In the genomic region with DNA sequence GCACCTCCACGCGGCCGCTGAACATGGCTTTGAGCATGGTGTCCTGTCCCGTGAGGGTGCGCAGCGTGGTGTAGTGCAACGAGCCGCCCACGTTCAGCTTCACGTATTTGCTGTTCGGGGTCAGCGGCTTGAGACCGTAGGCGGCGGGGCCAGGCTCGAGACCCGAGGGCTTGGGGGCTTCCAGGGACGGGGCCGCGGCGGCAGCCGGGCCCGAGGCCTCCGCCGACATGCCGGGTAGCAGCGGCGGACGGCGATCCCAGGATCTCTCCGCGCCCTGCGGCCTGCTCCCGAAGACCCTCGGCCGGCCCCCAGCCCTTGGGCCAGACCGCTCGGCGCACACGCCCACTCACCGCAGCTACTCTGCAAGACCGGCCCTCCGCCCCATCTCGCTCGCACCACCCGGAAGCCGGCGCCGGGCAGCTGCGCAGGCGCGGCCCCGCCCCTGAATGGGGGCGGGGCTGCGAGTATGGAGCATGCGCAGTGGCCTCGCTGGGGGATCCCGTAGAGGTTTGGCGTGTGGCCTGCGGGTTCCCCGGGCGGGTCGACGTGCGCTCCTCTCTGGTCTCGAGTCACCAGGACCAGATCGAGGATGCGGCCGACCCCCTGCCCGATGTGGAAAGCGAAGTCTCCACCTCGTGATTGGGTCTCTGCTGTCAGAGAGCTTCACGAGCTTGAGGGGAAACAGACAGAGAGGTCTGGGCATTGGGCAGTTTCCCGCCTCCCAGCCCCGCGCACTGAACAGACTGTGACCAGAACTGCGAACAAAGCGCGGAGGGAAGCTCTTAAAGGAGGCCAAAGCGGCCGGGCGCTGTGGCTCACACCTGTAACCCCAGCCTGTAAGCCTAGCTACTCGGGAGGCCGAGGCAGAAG, we compare ENCODE assay signal across 1 cellular context.
TF ChIP-seq lines count a peak whose summit lies in the region.

Gene KCTD13 (minus strand): TSS at position 422 of the 870 bp plus-strand sequence. CDS start 193 bp downstream, at position 229.

TF ChIP-seq in HepG2, 621 proteins besides CTCF, POLR2A, EP300 and RAD21 (continued from another document and continues in another):
- TF ChIP-seq, protein P1, sequence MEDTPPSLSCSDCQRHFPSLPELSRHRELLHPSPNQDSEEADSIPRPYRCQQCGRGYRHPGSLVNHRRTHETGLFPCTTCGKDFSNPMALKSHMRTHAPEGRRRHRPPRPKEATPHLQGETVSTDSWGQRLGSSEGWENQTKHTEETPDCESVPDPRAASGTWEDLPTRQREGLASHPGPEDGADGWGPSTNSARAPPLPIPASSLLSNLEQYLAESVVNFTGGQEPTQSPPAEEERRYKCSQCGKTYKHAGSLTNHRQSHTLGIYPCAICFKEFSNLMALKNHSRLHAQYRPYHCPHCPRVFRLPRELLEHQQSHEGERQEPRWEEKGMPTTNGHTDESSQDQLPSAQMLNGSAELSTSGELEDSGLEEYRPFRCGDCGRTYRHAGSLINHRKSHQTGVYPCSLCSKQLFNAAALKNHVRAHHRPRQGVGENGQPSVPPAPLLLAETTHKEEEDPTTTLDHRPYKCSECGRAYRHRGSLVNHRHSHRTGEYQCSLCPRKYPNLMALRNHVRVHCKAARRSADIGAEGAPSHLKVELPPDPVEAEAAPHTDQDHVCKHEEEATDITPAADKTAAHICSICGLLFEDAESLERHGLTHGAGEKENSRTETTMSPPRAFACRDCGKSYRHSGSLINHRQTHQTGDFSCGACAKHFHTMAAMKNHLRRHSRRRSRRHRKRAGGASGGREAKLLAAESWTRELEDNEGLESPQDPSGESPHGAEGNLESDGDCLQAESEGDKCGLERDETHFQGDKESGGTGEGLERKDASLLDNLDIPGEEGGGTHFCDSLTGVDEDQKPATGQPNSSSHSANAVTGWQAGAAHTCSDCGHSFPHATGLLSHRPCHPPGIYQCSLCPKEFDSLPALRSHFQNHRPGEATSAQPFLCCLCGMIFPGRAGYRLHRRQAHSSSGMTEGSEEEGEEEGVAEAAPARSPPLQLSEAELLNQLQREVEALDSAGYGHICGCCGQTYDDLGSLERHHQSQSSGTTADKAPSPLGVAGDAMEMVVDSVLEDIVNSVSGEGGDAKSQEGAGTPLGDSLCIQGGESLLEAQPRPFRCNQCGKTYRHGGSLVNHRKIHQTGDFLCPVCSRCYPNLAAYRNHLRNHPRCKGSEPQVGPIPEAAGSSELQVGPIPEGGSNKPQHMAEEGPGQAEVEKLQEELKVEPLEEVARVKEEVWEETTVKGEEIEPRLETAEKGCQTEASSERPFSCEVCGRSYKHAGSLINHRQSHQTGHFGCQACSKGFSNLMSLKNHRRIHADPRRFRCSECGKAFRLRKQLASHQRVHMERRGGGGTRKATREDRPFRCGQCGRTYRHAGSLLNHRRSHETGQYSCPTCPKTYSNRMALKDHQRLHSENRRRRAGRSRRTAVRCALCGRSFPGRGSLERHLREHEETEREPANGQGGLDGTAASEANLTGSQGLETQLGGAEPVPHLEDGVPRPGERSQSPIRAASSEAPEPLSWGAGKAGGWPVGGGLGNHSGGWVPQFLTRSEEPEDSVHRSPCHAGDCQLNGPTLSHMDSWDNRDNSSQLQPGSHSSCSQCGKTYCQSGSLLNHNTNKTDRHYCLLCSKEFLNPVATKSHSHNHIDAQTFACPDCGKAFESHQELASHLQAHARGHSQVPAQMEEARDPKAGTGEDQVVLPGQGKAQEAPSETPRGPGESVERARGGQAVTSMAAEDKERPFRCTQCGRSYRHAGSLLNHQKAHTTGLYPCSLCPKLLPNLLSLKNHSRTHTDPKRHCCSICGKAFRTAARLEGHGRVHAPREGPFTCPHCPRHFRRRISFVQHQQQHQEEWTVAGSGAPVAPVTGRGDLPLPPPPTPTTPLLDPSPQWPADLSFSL (CRISPR knock-in tag; IDR thresholded peaks at IDR 0.05): no peak
- TF ChIP-seq ZNF431 (CRISPR knock-in tag; IDR thresholded peaks at IDR 0.05; ENCODE audit: borderline replicate concordance, low read depth): peak; percentile 54; the same call in 1 of the 2 replicates
- TF ChIP-seq MED13 (CRISPR knock-in tag; IDR thresholded peaks at IDR 0.05): peak; percentile 88
- no peak for TF ChIP-seq JDP2 (CRISPR knock-in tag; IDR thresholded peaks at IDR 0.05; ENCODE audit: borderline replicate concordance)
- no peak for TF ChIP-seq PAWR (CRISPR knock-in tag; IDR thresholded peaks at IDR 0.05; ENCODE audit: borderline replicate concordance)
- TF ChIP-seq ZKSCAN5 (CRISPR knock-in tag; IDR thresholded peaks at IDR 0.05): no peak
- TF ChIP-seq KLF13 (CRISPR knock-in tag; IDR thresholded peaks at IDR 0.05): no peak
- TF ChIP-seq MED1 (CRISPR knock-in tag; IDR thresholded peaks at IDR 0.05): peak; percentile 82
- no peak for TF ChIP-seq ELK4 (CRISPR knock-in tag; IDR thresholded peaks at IDR 0.05; ENCODE audit: borderline replicate concordance)
- TF ChIP-seq, protein P2, sequence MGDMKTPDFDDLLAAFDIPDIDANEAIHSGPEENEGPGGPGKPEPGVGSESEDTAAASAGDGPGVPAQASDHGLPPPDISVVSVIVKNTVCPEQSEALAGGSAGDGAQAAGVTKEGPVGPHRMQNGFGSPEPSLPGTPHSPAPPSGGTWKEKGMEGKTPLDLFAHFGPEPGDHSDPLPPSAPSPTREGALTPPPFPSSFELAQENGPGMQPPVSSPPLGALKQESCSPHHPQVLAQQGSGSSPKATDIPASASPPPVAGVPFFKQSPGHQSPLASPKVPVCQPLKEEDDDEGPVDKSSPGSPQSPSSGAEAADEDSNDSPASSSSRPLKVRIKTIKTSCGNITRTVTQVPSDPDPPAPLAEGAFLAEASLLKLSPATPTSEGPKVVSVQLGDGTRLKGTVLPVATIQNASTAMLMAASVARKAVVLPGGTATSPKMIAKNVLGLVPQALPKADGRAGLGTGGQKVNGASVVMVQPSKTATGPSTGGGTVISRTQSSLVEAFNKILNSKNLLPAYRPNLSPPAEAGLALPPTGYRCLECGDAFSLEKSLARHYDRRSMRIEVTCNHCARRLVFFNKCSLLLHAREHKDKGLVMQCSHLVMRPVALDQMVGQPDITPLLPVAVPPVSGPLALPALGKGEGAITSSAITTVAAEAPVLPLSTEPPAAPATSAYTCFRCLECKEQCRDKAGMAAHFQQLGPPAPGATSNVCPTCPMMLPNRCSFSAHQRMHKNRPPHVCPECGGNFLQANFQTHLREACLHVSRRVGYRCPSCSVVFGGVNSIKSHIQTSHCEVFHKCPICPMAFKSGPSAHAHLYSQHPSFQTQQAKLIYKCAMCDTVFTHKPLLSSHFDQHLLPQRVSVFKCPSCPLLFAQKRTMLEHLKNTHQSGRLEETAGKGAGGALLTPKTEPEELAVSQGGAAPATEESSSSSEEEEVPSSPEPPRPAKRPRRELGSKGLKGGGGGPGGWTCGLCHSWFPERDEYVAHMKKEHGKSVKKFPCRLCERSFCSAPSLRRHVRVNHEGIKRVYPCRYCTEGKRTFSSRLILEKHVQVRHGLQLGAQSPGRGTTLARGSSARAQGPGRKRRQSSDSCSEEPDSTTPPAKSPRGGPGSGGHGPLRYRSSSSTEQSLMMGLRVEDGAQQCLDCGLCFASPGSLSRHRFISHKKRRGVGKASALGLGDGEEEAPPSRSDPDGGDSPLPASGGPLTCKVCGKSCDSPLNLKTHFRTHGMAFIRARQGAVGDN (CRISPR knock-in tag; IDR thresholded peaks at IDR 0.05): peak; percentile 97
- peak; percentile 84; the same call in 1 of the 2 replicates for TF ChIP-seq HOXA5 (CRISPR knock-in tag; IDR thresholded peaks at IDR 0.05)
- peak; percentile 64; the same call in 1 of the 2 replicates for TF ChIP-seq GATAD1 (CRISPR knock-in tag; IDR thresholded peaks at IDR 0.05)
- peak; percentile 73; the same call in 1 of the 2 replicates for TF ChIP-seq ZNF337 (CRISPR knock-in tag; IDR thresholded peaks at IDR 0.05; ENCODE audit: borderline replicate concordance, low read depth)
- TF ChIP-seq CAMTA2 (CRISPR knock-in tag; IDR thresholded peaks at IDR 0.05; ENCODE audit: borderline replicate concordance): peak; percentile 67; the same call in 1 of the 2 replicates
- TF ChIP-seq MEIS1 (CRISPR knock-in tag; IDR thresholded peaks at IDR 0.05; ENCODE audit: borderline replicate concordance): peak; percentile 71; the same call in 1 of the 2 replicates
- peak; percentile 29 for TF ChIP-seq FOSL2 (CRISPR knock-in tag; IDR thresholded peaks at IDR 0.05)
- peak; percentile 70 for TF ChIP-seq HNRNPK (IDR thresholded peaks at IDR 0.05; ENCODE audit: low read depth, low read length, poor library complexity, severe bottlenecking)
- peak; percentile 76; the same call in 1 of the 2 replicates for TF ChIP-seq ZSCAN20 (CRISPR knock-in tag; IDR thresholded peaks at IDR 0.05; ENCODE audit: borderline replicate concordance)
- TF ChIP-seq, protein P3, sequence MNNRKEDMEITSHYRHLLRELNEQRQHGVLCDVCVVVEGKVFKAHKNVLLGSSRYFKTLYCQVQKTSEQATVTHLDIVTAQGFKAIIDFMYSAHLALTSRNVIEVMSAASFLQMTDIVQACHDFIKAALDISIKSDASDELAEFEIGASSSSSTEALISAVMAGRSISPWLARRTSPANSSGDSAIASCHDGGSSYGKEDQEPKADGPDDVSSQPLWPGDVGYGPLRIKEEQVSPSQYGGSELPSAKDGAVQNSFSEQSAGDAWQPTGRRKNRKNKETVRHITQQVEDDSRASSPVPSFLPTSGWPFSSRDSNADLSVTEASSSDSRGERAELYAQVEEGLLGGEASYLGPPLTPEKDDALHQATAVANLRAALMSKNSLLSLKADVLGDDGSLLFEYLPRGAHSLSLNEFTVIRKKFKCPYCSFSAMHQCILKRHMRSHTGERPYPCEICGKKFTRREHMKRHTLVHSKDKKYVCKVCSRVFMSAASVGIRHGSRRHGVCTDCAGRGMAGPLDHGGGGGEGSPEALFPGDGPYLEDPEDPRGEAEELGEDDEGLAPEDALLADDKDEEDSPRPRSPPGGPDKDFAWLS (CRISPR knock-in tag; IDR thresholded peaks at IDR 0.05; ENCODE audit: borderline replicate concordance): peak; percentile 84
- TF ChIP-seq, protein P4, sequence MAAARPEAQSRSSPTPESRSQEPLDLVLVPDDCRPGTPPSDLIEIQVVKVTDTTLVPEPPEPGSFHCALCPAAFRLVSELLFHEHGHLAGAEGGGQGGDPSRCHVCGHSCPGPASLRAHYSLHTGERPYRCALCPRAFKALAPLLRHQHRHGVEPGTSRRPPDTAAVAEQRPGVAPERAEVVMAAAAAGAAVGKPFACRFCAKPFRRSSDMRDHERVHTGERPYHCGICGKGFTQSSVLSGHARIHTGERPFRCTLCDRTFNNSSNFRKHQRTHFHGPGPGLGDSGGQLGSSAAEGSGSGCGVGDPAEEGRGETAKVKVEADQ (CRISPR knock-in tag; IDR thresholded peaks at IDR 0.05; ENCODE audit: borderline replicate concordance): no peak; the same call in 1 of the 2 replicates
- TF ChIP-seq, protein P5, sequence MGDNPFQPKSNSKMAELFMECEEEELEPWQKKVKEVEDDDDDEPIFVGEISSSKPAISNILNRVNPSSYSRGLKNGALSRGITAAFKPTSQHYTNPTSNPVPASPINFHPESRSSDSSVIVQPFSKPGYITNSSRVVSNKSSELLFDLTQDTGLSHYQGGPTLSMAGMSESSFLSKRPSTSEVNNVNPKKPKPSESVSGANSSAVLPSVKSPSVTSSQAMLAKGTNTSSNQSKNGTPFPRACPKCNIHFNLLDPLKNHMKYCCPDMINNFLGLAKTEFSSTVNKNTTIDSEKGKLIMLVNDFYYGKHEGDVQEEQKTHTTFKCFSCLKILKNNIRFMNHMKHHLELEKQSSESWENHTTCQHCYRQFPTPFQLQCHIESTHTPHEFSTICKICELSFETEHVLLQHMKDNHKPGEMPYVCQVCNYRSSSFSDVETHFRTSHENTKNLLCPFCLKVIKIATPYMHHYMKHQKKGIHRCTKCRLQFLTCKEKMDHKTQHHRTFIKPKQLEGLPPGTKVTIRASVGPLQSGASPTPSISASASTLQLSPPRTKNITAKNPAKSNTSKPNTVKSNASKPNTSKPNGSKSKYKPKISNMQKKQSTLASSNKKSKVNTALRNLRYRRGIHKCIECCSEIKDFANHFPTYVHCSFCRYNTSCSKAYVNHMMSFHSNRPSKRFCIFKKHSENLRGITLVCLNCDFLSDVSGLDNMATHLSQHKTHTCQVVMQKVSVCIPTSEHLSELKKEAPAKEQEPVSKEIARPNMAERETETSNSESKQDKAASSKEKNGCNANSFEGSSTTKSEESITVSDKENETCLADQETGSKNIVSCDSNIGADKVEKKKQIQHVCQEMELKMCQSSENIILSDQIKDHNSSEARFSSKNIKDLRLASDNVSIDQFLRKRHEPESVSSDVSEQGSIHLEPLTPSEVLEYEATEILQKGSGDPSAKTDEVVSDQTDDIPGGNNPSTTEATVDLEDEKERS (CRISPR knock-in tag; IDR thresholded peaks at IDR 0.05): no peak
- no peak for TF ChIP-seq ZNF17 (CRISPR knock-in tag; IDR thresholded peaks at IDR 0.05)
- TF ChIP-seq KAT7 (CRISPR knock-in tag; IDR thresholded peaks at IDR 0.05; ENCODE audit: borderline replicate concordance): peak; percentile 93
- TF ChIP-seq, protein P6, sequence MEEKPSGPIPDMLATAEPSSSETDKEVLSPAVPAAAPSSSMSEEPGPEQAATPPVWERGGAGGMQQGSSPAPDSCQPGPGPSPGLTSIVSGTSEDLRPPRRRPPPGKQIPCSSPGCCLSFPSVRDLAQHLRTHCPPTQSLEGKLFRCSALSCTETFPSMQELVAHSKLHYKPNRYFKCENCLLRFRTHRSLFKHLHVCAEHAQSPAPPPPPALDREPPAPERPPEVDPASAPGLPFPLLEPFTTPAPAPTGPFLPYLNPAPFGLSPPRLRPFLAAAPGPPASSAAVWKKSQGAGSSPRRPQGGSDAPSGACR (CRISPR knock-in tag; IDR thresholded peaks at IDR 0.05): peak; percentile 73; the same call in 1 of the 2 replicates
- peak; percentile 73 for TF ChIP-seq POGK (CRISPR knock-in tag; conservative IDR thresholded peaks at IDR 0.05)
- no peak for TF ChIP-seq RBM39 (IDR thresholded peaks at IDR 0.05; ENCODE audit: low read depth, low read length, poor library complexity, severe bottlenecking)
